ENCODE assay signal across 19 cellular contexts in genomic region chr18:23397907-23398306, GRCh38. TPM values are rescaled to one million over a fixed set of nuclear protein-coding genes. Genes with fewer than 3 reads are reported as not detected.
DNase-seq lines count a peak whose midpoint lies in the region; ATAC-seq, FAIRE-seq and TF ChIP-seq lines count a peak whose summit lies in the region.
"Had no signal": no experiment of that assay in that cellular context is flagged by ENCODE, and none has a peak within 500 bp of the region (broad histone marks: within the 10 kb centered on the region; RNA-seq: fewer than 3 reads in every experiment).

No MANE protein-coding gene starts in this region.

- peaks cover 4% of the 10 kb centered on the region for H3K36me3 Mint-ChIP-seq in activated CD4-positive, alpha-beta T cell treated with anti-CD3 and anti-CD28 coated beads, Interleukin-2, amount 10 ng/mL, durations not matched to agents 7 days and 5 days (ENCODE audit: low read depth)
- peaks cover 0 to 9% (median 8%) of the 10 kb centered on the region in 3 donors for H3K36me3 Mint-ChIP-seq in CD8-positive, alpha-beta memory T cell
- H3K36me3 Mint-ChIP-seq in activated naive CD8-positive, alpha-beta T cell treated with anti-CD3 and anti-CD28 coated beads, Interleukin-2, amount 10 ng/mL, durations not matched to agents 7 days and 5 days = peaks cover 19% of the 10 kb centered on the region
- no peaks in the 10 kb centered on the region for H3K36me3 Mint-ChIP-seq in natural killer cell treated with Interleukin-12 subunit alpha and Interleukin-12 subunit beta and Interleukin-15 and Interleukin-18, amount 100 ng/mL, for 72 hours

- no peaks in the 10 kb centered on the region for H3K9me3 ChIP-seq in CD8-positive, alpha-beta memory T cell (ENCODE audit: low read length)
- no peaks in the 10 kb centered on the region for H3K9me3 ChIP-seq in kidney (ENCODE audit: control insufficient read depth in 1 of 2, low read length in 2 of 2)

- H3K4me3 ChIP-seq in CD8-positive, alpha-beta memory T cell (ENCODE audit: low read length) = no peak overlapping the region
- no peak overlapping the region for H3K4me3 ChIP-seq in kidney (ENCODE audit: low read length in 2 of 2)
- H3K4me3 ChIP-seq: GM23248 had no signal

- POLR2A ChIA-PET in activated CD4-positive, alpha-beta T cell treated with anti-CD3 and anti-CD28 coated beads, Interleukin-2, amount 10 ng/mL, durations not matched to agents 7 days and 5 days (lab: Charles Lee) = no interaction called here
- POLR2A ChIA-PET in CD8-positive, alpha-beta memory T cell (lab: Charles Lee) = no interaction called here
- POLR2A ChIA-PET in activated naive CD8-positive, alpha-beta T cell treated with anti-CD3 and anti-CD28 coated beads, Interleukin-2, amount 10 ng/mL, durations not matched to agents 7 days and 5 days (lab: Charles Lee) = interaction anchor here (0.6 kb wide), 1 partner anchor 522 kb away, joined by 3 read pairs; no protein-coding TSS in a partner anchor

- H3K4me3 Mint-ChIP-seq in activated CD4-positive, alpha-beta T cell treated with anti-CD3 and anti-CD28 coated beads, Interleukin-2, amount 10 ng/mL, durations not matched to agents 7 days and 5 days = no peak overlapping the region
- peak overlapping the region in 5 of 7 donors; percentile 6 to 35 (median 19) for H3K4me3 Mint-ChIP-seq in CD8-positive, alpha-beta memory T cell
- no peak overlapping the region for H3K4me3 Mint-ChIP-seq in activated naive CD8-positive, alpha-beta T cell treated with anti-CD3 and anti-CD28 coated beads, Interleukin-2, amount 10 ng/mL, durations not matched to agents 7 days and 5 days
- peak overlapping the region; percentile 12 for H3K4me3 Mint-ChIP-seq in natural killer cell treated with Interleukin-12 subunit alpha and Interleukin-12 subunit beta and Interleukin-15 and Interleukin-18, amount 100 ng/mL, for 72 hours

- H3K4me1 ChIP-seq in CD8-positive, alpha-beta memory T cell (ENCODE audit: insufficient read depth, low read length) = peaks cover 17% of the 10 kb centered on the region
- H3K4me1 ChIP-seq in kidney (ENCODE audit: control insufficient read depth in 1 of 2, insufficient read depth in 1 of 2, low read depth in 1 of 2, low read length in 2 of 2) = peaks cover 8 to 18% of the 10 kb centered on the region in 2 donors

- FAIRE-seq in kidney (lab: Jason Lieb, UNC) = no peak
- FAIRE-seq: A204.1, G401.6, GM12891 had no signal

- intact Hi-C loops in kidney (cut with DNase I) = no loop called here

- H3K36me3 ChIP-seq in CD8-positive, alpha-beta memory T cell (ENCODE audit: insufficient read depth, low read length) = no peaks in the 10 kb centered on the region
- no peaks in the 10 kb centered on the region for H3K36me3 ChIP-seq in kidney (ENCODE audit: control insufficient read depth in 1 of 2, insufficient read depth in 2 of 2, low read length in 2 of 2)

- no peak for TF ChIP-seq CTCF in kidney (IDR thresholded peaks at IDR 0.05; ENCODE audit: borderline replicate concordance, extremely low read depth, insufficient read depth)

- CTCF ChIA-PET in activated CD4-positive, alpha-beta T cell treated with anti-CD3 and anti-CD28 coated beads, Interleukin-2, amount 10 ng/mL, durations not matched to agents 7 days and 5 days (lab: Charles Lee) = interaction anchor here (1.6 kb wide), 1 partner anchor 14 kb away, joined by 5 read pairs; no protein-coding TSS in a partner anchor
- CTCF ChIA-PET in CD8-positive, alpha-beta memory T cell (lab: Charles Lee) = no interaction called here

- peaks cover 23% of the 10 kb centered on the region for H3K4me1 Mint-ChIP-seq in activated CD4-positive, alpha-beta T cell treated with anti-CD3 and anti-CD28 coated beads, Interleukin-2, amount 10 ng/mL, durations not matched to agents 7 days and 5 days
- H3K4me1 Mint-ChIP-seq in CD8-positive, alpha-beta memory T cell = peaks cover 28 to 49% (median 38%) of the 10 kb centered on the region in 3 donors
- peaks cover 11% of the 10 kb centered on the region for H3K4me1 Mint-ChIP-seq in activated naive CD8-positive, alpha-beta T cell treated with anti-CD3 and anti-CD28 coated beads, Interleukin-2, amount 10 ng/mL, durations not matched to agents 7 days and 5 days
- H3K4me1 Mint-ChIP-seq in natural killer cell treated with Interleukin-12 subunit alpha and Interleukin-12 subunit beta and Interleukin-15 and Interleukin-18, amount 100 ng/mL, for 72 hours (ENCODE audit: low read depth in 2 of 2) = peaks cover 25 to 50% of the 10 kb centered on the region in 2 donors

- no peak overlapping the region for H3K27ac ChIP-seq in CD8-positive, alpha-beta memory T cell (ENCODE audit: low read depth, low read length)
- no peak overlapping the region for H3K27ac ChIP-seq in kidney (ENCODE audit: low read depth in 2 of 2, low read length in 2 of 2)
- H3K27ac ChIP-seq: GM23248 had no signal

- H3K27me3 Mint-ChIP-seq in activated CD4-positive, alpha-beta T cell treated with anti-CD3 and anti-CD28 coated beads, Interleukin-2, amount 10 ng/mL, durations not matched to agents 7 days and 5 days = no peaks in the 10 kb centered on the region
- H3K27me3 Mint-ChIP-seq in CD8-positive, alpha-beta memory T cell = peaks cover 0 to 1% of the 10 kb centered on the region in 2 donors
- H3K27me3 Mint-ChIP-seq in activated naive CD8-positive, alpha-beta T cell treated with anti-CD3 and anti-CD28 coated beads, Interleukin-2, amount 10 ng/mL, durations not matched to agents 7 days and 5 days = no peaks in the 10 kb centered on the region
- H3K27me3 Mint-ChIP-seq in natural killer cell treated with Interleukin-12 subunit alpha and Interleukin-12 subunit beta and Interleukin-15 and Interleukin-18, amount 100 ng/mL, for 72 hours = no peaks in the 10 kb centered on the region

- peak; percentile 37 for DNase-seq in activated CD4-positive, alpha-beta T cell treated with anti-CD3 and anti-CD28 coated beads, Interleukin-2, amount 10 ng/mL, durations not matched to agents 7 days and 5 days
- DNase-seq in activated CD4-positive, alpha-beta T cell treated with anti-CD3 and anti-CD28 coated beads, Interleukin-2, amount 50 U/mL, for 1 hour = no peak
- peak in 2 of 5 donors; percentile 5 to 41 for DNase-seq in CD8-positive, alpha-beta memory T cell
- no peak for DNase-seq in activated naive CD8-positive, alpha-beta T cell treated with anti-CD3 and anti-CD28 coated beads, Interleukin-2, amount 10 ng/mL, durations not matched to agents 7 days and 5 days
- peak; percentile 62 for DNase-seq in natural killer cell treated with Interleukin-12 subunit alpha and Interleukin-12 subunit beta and Interleukin-15 and Interleukin-18, amount 100 ng/mL, for 72 hours (ENCODE audit: low spot score)
- DNase-seq in kidney = no peak
- DNase-seq in middle frontal gyrus (ENCODE audit: extremely low spot score, low spot score) = no peak
- DNase-seq: DMS79 treated with DMSO at 0.1 percent for 48 hours, Kasumi-1, NCI-H187 treated with DMSO at 0.1 percent for 48 hours, NCI-H2171, NCI-H446 treated with DMSO at 0.1 percent for 48 hours, RPMI8226 had no signal

- no peak overlapping the region for H3K9ac ChIP-seq in kidney (ENCODE audit: low read length in 2 of 2)
- H3K9ac ChIP-seq: GM23248 had no signal

- ATAC-seq in activated naive CD8-positive, alpha-beta T cell treated with anti-CD3 and anti-CD28 coated beads, Interleukin-2, amount 10 ng/mL, durations not matched to agents 7 days and 5 days (ENCODE audit: low read depth) = peak; percentile 66
- ATAC-seq in natural killer cell treated with Interleukin-12 subunit alpha and Interleukin-12 subunit beta and Interleukin-15 and Interleukin-18, amount 100 ng/mL, for 72 hours = peak in 1 of 2 donors; percentile 85
- ATAC-seq in GM19035 (IDR thresholded peaks at IDR 0.05; ENCODE audit: unreplicated experiment) = no peak
- ATAC-seq: HCT116 had no signal

- H3K27ac Mint-ChIP-seq in activated CD4-positive, alpha-beta T cell treated with anti-CD3 and anti-CD28 coated beads, Interleukin-2, amount 10 ng/mL, durations not matched to agents 7 days and 5 days = peak overlapping the region; percentile 60
- H3K27ac Mint-ChIP-seq in CD8-positive, alpha-beta memory T cell = peak overlapping the region; percentile 2 to 74 (median 48)
- no peak overlapping the region for H3K27ac Mint-ChIP-seq in activated naive CD8-positive, alpha-beta T cell treated with anti-CD3 and anti-CD28 coated beads, Interleukin-2, amount 10 ng/mL, durations not matched to agents 7 days and 5 days
- H3K27ac Mint-ChIP-seq in natural killer cell treated with Interleukin-12 subunit alpha and Interleukin-12 subunit beta and Interleukin-15 and Interleukin-18, amount 100 ng/mL, for 72 hours = peak overlapping the region in 1 of 2 donors; percentile 37

- no peaks in the 10 kb centered on the region for H3K27me3 ChIP-seq in CD8-positive, alpha-beta memory T cell (ENCODE audit: insufficient read depth, low read length, poor library complexity, severe bottlenecking)

- H3K9me3 Mint-ChIP-seq in activated CD4-positive, alpha-beta T cell treated with anti-CD3 and anti-CD28 coated beads, Interleukin-2, amount 10 ng/mL, durations not matched to agents 7 days and 5 days = peaks cover 2% of the 10 kb centered on the region
- H3K9me3 Mint-ChIP-seq in CD8-positive, alpha-beta memory T cell = no peaks in the 10 kb centered on the region
- H3K9me3 Mint-ChIP-seq in activated naive CD8-positive, alpha-beta T cell treated with anti-CD3 and anti-CD28 coated beads, Interleukin-2, amount 10 ng/mL, durations not matched to agents 7 days and 5 days = no peaks in the 10 kb centered on the region
- H3K9me3 Mint-ChIP-seq in natural killer cell treated with Interleukin-12 subunit alpha and Interleukin-12 subunit beta and Interleukin-15 and Interleukin-18, amount 100 ng/mL, for 72 hours = no peaks in the 10 kb centered on the region

RNA-seq across cellular contexts. Expression of gene RIOK3, which starts 55.2 kb away (rescaled TPM):
- 10 to 100 TPM; 55.4 to 69.3 TPM for total RNA-seq in activated CD4-positive, alpha-beta T cell treated with anti-CD3 and anti-CD28 coated beads, Interleukin-2, amount 10 ng/mL, durations not matched to agents 7 days and 5 days
- 10 to 100 TPM; 55.3 to 56.4 TPM for total RNA-seq in CD8-positive, alpha-beta memory T cell
- 41.6 TPM for polyA plus RNA-seq in CD8-positive, alpha-beta memory T cell
- 10 to 100 TPM; 62.8 to 72.6 TPM for total RNA-seq in activated naive CD8-positive, alpha-beta T cell treated with anti-CD3 and anti-CD28 coated beads, Interleukin-2, amount 10 ng/mL, durations not matched to agents 7 days and 5 days
- 10 to 100 TPM; 71.5 to 95.4 TPM for total RNA-seq in natural killer cell treated with Interleukin-12 subunit alpha and Interleukin-12 subunit beta and Interleukin-15 and Interleukin-18, amount 100 ng/mL, for 72 hours
- total RNA-seq in kidney = 64.9 TPM
- polyA plus RNA-seq in kidney (ENCODE audit: insufficient read depth, low read depth, low replicate concordance) = 30.1 TPM

Comparison
In these comparisons a context has a peak if more than half of its experiments do, and no peak if none do; other contexts are left out.
1. DNase-seq: peak in activated CD4-positive, alpha-beta T cell treated with anti-CD3 and anti-CD28 coated beads, Interleukin-2, amount 10 ng/mL, durations not matched to agents 7 days and 5 days (single experiment) and natural killer cell treated with Interleukin-12 subunit alpha and Interleukin-12 subunit beta and Interleukin-15 and Interleukin-18, amount 100 ng/mL, for 72 hours (single experiment); none in activated CD4-positive, alpha-beta T cell treated with anti-CD3 and anti-CD28 coated beads, Interleukin-2, amount 50 U/mL, for 1 hour (single experiment), activated naive CD8-positive, alpha-beta T cell treated with anti-CD3 and anti-CD28 coated beads, Interleukin-2, amount 10 ng/mL, durations not matched to agents 7 days and 5 days (single experiment), kidney (single experiment) and middle frontal gyrus (single experiment).
2. H3K4me3 Mint-ChIP-seq: peak in CD8-positive, alpha-beta memory T cell (5 of 7) and natural killer cell treated with Interleukin-12 subunit alpha and Interleukin-12 subunit beta and Interleukin-15 and Interleukin-18, amount 100 ng/mL, for 72 hours (single experiment); none in activated CD4-positive, alpha-beta T cell treated with anti-CD3 and anti-CD28 coated beads, Interleukin-2, amount 10 ng/mL, durations not matched to agents 7 days and 5 days (single experiment) and activated naive CD8-positive, alpha-beta T cell treated with anti-CD3 and anti-CD28 coated beads, Interleukin-2, amount 10 ng/mL, durations not matched to agents 7 days and 5 days (single experiment).